Comparison of ENCODE assay signal across 8 cellular contexts in the genomic region with DNA sequence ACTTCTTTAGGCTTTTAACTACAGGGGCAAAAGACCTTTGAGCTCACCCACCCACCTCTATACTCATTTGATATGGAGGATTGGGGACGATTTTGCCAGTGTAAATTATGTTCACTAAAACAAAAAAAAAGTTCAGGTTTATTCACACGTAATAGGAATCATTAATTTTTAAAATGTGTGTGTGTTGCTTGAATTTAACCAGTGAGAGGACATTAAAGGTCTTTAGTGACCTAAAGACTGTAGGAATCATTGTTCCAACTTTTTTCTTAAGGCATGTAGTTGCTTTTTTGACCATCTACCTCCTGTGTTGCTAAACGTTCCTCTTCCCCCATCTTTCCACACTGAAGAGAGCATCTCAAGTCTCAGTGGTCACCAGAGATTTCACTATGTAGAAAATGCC. TPM values are rescaled to one million over a fixed set of nuclear protein-coding genes. Genes with fewer than 3 reads are reported as not detected.
DNase-seq lines count a peak whose midpoint lies in the region; ATAC-seq and TF ChIP-seq lines count a peak whose summit lies in the region.

No MANE protein-coding gene starts in this region.

- H3K27me3 ChIP-seq in Panc1 (ENCODE audit: control insufficient read depth, insufficient read depth, low read length) (no peaks in the 10 kb centered on the region), parathyroid adenoma (ENCODE audit: control insufficient read depth, insufficient read depth, low read length) (no peaks in the 10 kb centered on the region)

- H2AFZ ChIP-seq in parathyroid adenoma = no peak overlapping the region

- H3K4me1 Mint-ChIP-seq in endothelial cell (ENCODE audit: unreplicated experiment) = peaks cover 16% of the 10 kb centered on the region

- in situ Hi-C loops in Panc1 (cut with HindIII; ENCODE audit: low pct_unique_long_range_greater_than_20kb, low sequenced_read_pairs) (no loop called here), GM13977 (cut with MboI; ENCODE audit: low pct_unique_long_range_greater_than_20kb, low sequenced_read_pairs, unreplicated experiment) (no loop called here)

- H3K27ac ChIP-seq in Panc1 (ENCODE audit: low read length) (peak overlapping the region; percentile 98), parathyroid adenoma (no peak overlapping the region)

- H3K27ac Mint-ChIP-seq in endothelial cell (ENCODE audit: unreplicated experiment) = peak overlapping the region; percentile 68

- ATAC-seq in Panc1 = no peak
- ATAC-seq in HG02798 (IDR thresholded peaks at IDR 0.05; ENCODE audit: poor library complexity, unreplicated experiment) = no peak
- ATAC-seq in HG03139 (IDR thresholded peaks at IDR 0.05; ENCODE audit: unreplicated experiment) = no peak

- peaks cover 5% of the 10 kb centered on the region for H3K79me2 ChIP-seq in parathyroid adenoma

- H3K27me3 Mint-ChIP-seq in endothelial cell (ENCODE audit: unreplicated experiment) = peaks cover 6% of the 10 kb centered on the region

- peak overlapping the region; percentile 85 for H3K4me3 Mint-ChIP-seq in endothelial cell (ENCODE audit: unreplicated experiment)

- no peaks in the 10 kb centered on the region for H3K9me3 Mint-ChIP-seq in endothelial cell (ENCODE audit: unreplicated experiment)

- BruUV-seq in Panc1 (replicated peaks; lab: Mats Ljungman, UMichigan) = no TSS peak

- H3K4me3 ChIP-seq in GM08714 (ENCODE audit: low read length) (peak overlapping the region; percentile 75), Panc1 (ENCODE audit: low read depth in 2 of 2, low read length in 2 of 2) (peak overlapping the region; percentile 88 to 100), parathyroid adenoma (ENCODE audit: low read depth, low read length) (peak overlapping the region; percentile 86)

- peaks cover 10% of the 10 kb centered on the region for H3K36me3 Mint-ChIP-seq in endothelial cell (ENCODE audit: low read depth, unreplicated experiment)

- no peak overlapping the region for H3K9ac ChIP-seq in parathyroid adenoma

- H3K36me3 ChIP-seq in Panc1 (ENCODE audit: control insufficient read depth, insufficient read depth, low read length) (peaks cover 49% of the 10 kb centered on the region), parathyroid adenoma (ENCODE audit: control insufficient read depth, insufficient read depth, low read length) (no peaks in the 10 kb centered on the region)

- POLR2A ChIA-PET in Panc1 (lab: Charles Lee) = interaction anchor here (0.5 kb wide), 1 partner anchor 850 kb away, joined by 3 read pairs; no protein-coding TSS in a partner anchor

- intact Hi-C loops in Panc1 (cut with micrococcal nuclease; ENCODE audit: unreplicated experiment) = loop anchor here (5.0 kb wide), 1 partner anchor 87 kb away; no protein-coding TSS in a partner anchor

- H3K4me2 ChIP-seq in parathyroid adenoma (ENCODE audit: low read length) = peak overlapping the region; percentile 74

- no peak for TF ChIP-seq CTCF in Panc1 (IDR thresholded peaks at IDR 0.05)
- no peak for TF ChIP-seq CTCF in endothelial cell (IDR thresholded peaks at IDR 0.05; ENCODE audit: unreplicated experiment)
- TF ChIP-seq CTCF in parathyroid adenoma (IDR thresholded peaks at IDR 0.05) = no peak
- TF ChIP-seq CTCF in GM13977 (IDR thresholded peaks at IDR 0.05; ENCODE audit: extremely low read depth, insufficient read depth, missing control alignments) = no peak

- H3K4me1 ChIP-seq in Panc1 (ENCODE audit: control insufficient read depth, insufficient read depth, low read length) (peaks cover 12% of the 10 kb centered on the region; the same call in 1 of the 2 replicates), parathyroid adenoma (no peaks in the 10 kb centered on the region)

- CTCF ChIA-PET in Panc1 (lab: Charles Lee) = no interaction called here

- H3K9me3 ChIP-seq in Panc1 (ENCODE audit: control insufficient read depth, insufficient read depth, low read depth, low read length) (no peaks in the 10 kb centered on the region), parathyroid adenoma (ENCODE audit: control insufficient read depth, low read length) (no peaks in the 10 kb centered on the region)

- DNase-seq in Panc1 (ENCODE audit: low read depth, low spot score) = no peak
- DNase-seq in endothelial cell (ENCODE audit: low spot score) = no peak
- DNase-seq in GM13977 (ENCODE audit: low spot score) = no peak
- no peak for DNase-seq in Kasumi-1 (lab: John Stamatoyannopoulos, UW)

RNA-seq across cellular contexts. Expression of a gene that starts 1.1 kb away (rescaled TPM):
- total RNA-seq in Panc1 (2021; ENCODE audit: unreplicated experiment) = 174 TPM
- polyA plus RNA-seq in Panc1 (2012; ENCODE audit: insufficient read length) = 180 TPM
- 130 TPM for total RNA-seq in endothelial cell (ENCODE audit: unreplicated experiment)

RNA-seq across cellular contexts. Expression of a gene that starts 24.6 kb away (rescaled TPM):
- total RNA-seq in Panc1 (2021; ENCODE audit: unreplicated experiment) (0.49 TPM), endothelial cell (ENCODE audit: unreplicated experiment) (0.74 TPM)
- not detected for polyA plus RNA-seq in Panc1 (2012; ENCODE audit: insufficient read length)

RNA-seq across cellular contexts. Expression of a gene that starts 31.1 kb away (rescaled TPM):
- total RNA-seq in Panc1 (2021; ENCODE audit: unreplicated experiment) (not detected), endothelial cell (ENCODE audit: unreplicated experiment) (0.33 TPM)
- polyA plus RNA-seq in Panc1 (2012; ENCODE audit: insufficient read length) = not detected

RNA-seq across cellular contexts. Expression of a gene that starts 37.2 kb away (rescaled TPM):
- total RNA-seq in Panc1 (2021; ENCODE audit: unreplicated experiment) = 0.57 TPM
- polyA plus RNA-seq in Panc1 (2012; ENCODE audit: insufficient read length) = 0.10 TPM
- total RNA-seq in endothelial cell (ENCODE audit: unreplicated experiment) = 1.1 TPM

RNA-seq across cellular contexts. Expression of a gene that starts 37.3 kb away (rescaled TPM):
- 10.4 TPM for total RNA-seq in Panc1 (2021; ENCODE audit: unreplicated experiment)
- polyA plus RNA-seq in Panc1 (2012; ENCODE audit: insufficient read length) = 7.5 TPM
- total RNA-seq in endothelial cell (ENCODE audit: unreplicated experiment) = 77.0 TPM
